Comparison of ENCODE assay signal across 9 cellular contexts in genomic region chr18:9615973-9616559, GRCh38. TPM values are rescaled to one million over a fixed set of nuclear protein-coding genes. Genes with fewer than 3 reads are reported as not detected.
DNase-seq lines count a peak whose midpoint lies in the region; ATAC-seq and TF ChIP-seq lines count a peak whose summit lies in the region.
"Had no signal": no experiment of that assay in that cellular context is flagged by ENCODE, and none has a peak within 500 bp of the region (broad histone marks: within the 10 kb centered on the region; RNA-seq: fewer than 3 reads in every experiment).

No MANE protein-coding gene starts in this region.

- no peaks in the 10 kb centered on the region for H3K27me3 Mint-ChIP-seq in Calu3 (ENCODE audit: unreplicated experiment)

- H3K4me3 ChIP-seq in Panc1 (ENCODE audit: low read depth in 2 of 2, low read length in 2 of 2) (no peak overlapping the region), esophagus muscularis mucosa (no peak overlapping the region)

- H3K4me3 Mint-ChIP-seq in Calu3 (ENCODE audit: low read depth, unreplicated experiment), result peak overlapping the region; percentile 99

- peaks cover 31% of the 10 kb centered on the region for H3K36me3 Mint-ChIP-seq in Calu3 (ENCODE audit: insufficient read depth, unreplicated experiment)

- no peak for TF ChIP-seq EP300 in esophagus muscularis mucosa (IDR thresholded peaks at IDR 0.05)

- peaks cover 47% of the 10 kb centered on the region for H3K4me1 Mint-ChIP-seq in Calu3 (ENCODE audit: low read depth, unreplicated experiment)

- BruUV-seq in Calu3 (replicated peaks; lab: Mats Ljungman, UMichigan) (no TSS peak), Panc1 (replicated peaks; lab: Mats Ljungman, UMichigan) (TSS peak; percentile 91)

- no peak for ATAC-seq in Panc1
- no peak for ATAC-seq in GM21825 (IDR thresholded peaks at IDR 0.05; ENCODE audit: unreplicated experiment)

- no peak for DNase-seq in Calu3
- DNase-seq in Panc1 (ENCODE audit: low read depth, low spot score), result no peak
- DNase-seq in esophagus muscularis mucosa (ENCODE audit: extremely low spot score), result no peak
- DNase-seq in pons (ENCODE audit: low spot score), result peak; percentile 43
- no peak for DNase-seq in ecto neural progenitor cell (ENCODE audit: low spot score)
- no peak for DNase-seq in NCI-H774 (lab: John Stamatoyannopoulos, UW)
- no peak for DNase-seq in ACHN
- DNase-seq: stimulated activated CD4-positive, alpha-beta T cell treated with anti-CD3 and anti-CD28 coated beads, Interleukin-12 subunit alpha, Interleukin-12 subunit beta, amount 100 ng/mL, for 4 hours had no signal

- H3K9me3 ChIP-seq in Panc1 (ENCODE audit: control insufficient read depth, insufficient read depth, low read depth, low read length), result no peaks in the 10 kb centered on the region
- no peaks in the 10 kb centered on the region for H3K9me3 ChIP-seq in esophagus muscularis mucosa

- H3K27ac ChIP-seq in Panc1 (ENCODE audit: low read length), result peak overlapping the region; percentile 95
- peak overlapping the region; percentile 97 to 99 (median 98) for H3K27ac ChIP-seq in esophagus muscularis mucosa (replicated peaks in 1 of 4)

- POLR2A ChIA-PET in Panc1 (lab: Charles Lee), result interaction anchor here (0.6 to 0.8 kb wide), 4 partner anchors 34 to 180 kb away, joined by 3 to 8 read pairs (median 4); no protein-coding TSS in a partner anchor

- TF ChIP-seq POLR2A in esophagus muscularis mucosa (IDR thresholded peaks at IDR 0.05; ENCODE audit: low read depth), result no peak

- WGBS in esophagus muscularis mucosa, result 87% methylated on average over 5 of the region's 5 CpGs

- H3K27ac Mint-ChIP-seq in Calu3 (ENCODE audit: unreplicated experiment), result peak overlapping the region; percentile 94

- in situ Hi-C loops in Panc1 (cut with HindIII; ENCODE audit: low pct_unique_long_range_greater_than_20kb, low sequenced_read_pairs), result no loop called here
- in situ Hi-C loops in ACHN (cut with HindIII; ENCODE audit: low pct_ligation_motif_present, low pct_unique_long_range_greater_than_20kb, low sequenced_read_pairs), result no loop called here

- intact Hi-C loops in Calu3 (cut with micrococcal nuclease; ENCODE audit: unreplicated experiment) (no loop called here), Panc1 (cut with micrococcal nuclease; ENCODE audit: unreplicated experiment) (no loop called here), esophagus muscularis mucosa (cut with DNase I) (loop anchor here (2.0 to 10.0 kb wide), 2 partner anchors 57 to 299 kb away; partner anchors contain the start of gene VAPA)

- TF ChIP-seq CTCF in Calu3 (IDR thresholded peaks at IDR 0.05; ENCODE audit: unreplicated experiment) (no peak), Panc1 (IDR thresholded peaks at IDR 0.05) (no peak), esophagus muscularis mucosa (IDR thresholded peaks at IDR 0.05) (no peak)

- CTCF ChIA-PET in Calu3 (lab: Charles Lee), result interaction anchor here (0.6 to 1.3 kb wide), 2 partner anchors 37 to 68 kb away, joined by 3 to 4 read pairs; no protein-coding TSS in a partner anchor
- CTCF ChIA-PET in Panc1 (lab: Charles Lee), result no interaction called here

- peaks cover 38% of the 10 kb centered on the region for H3K4me1 ChIP-seq in Panc1 (ENCODE audit: control insufficient read depth, insufficient read depth, low read length)
- H3K4me1 ChIP-seq in esophagus muscularis mucosa, result peaks cover 18 to 35% (median 33%) of the 10 kb centered on the region in 4 donors

- H3K27me3 ChIP-seq in Panc1 (ENCODE audit: control insufficient read depth, insufficient read depth, low read length) (no peaks in the 10 kb centered on the region), esophagus muscularis mucosa (no peaks in the 10 kb centered on the region)

- H3K36me3 ChIP-seq in Panc1 (ENCODE audit: control insufficient read depth, insufficient read depth, low read length) (peaks cover 4% of the 10 kb centered on the region; the same call in 1 of the 2 replicates), esophagus muscularis mucosa (peaks cover 0 to 9% (median 3%) of the 10 kb centered on the region in 4 donors)

- no peaks in the 10 kb centered on the region for H3K9me3 Mint-ChIP-seq in Calu3 (ENCODE audit: low read depth, unreplicated experiment)

RNA-seq across cellular contexts. Expression of gene PPP4R1, which starts 1.7 kb away (rescaled TPM):
- 110 and 115 TPM in 2 replicates for total RNA-seq in Calu3 (2022)
- total RNA-seq in Panc1 (2021; ENCODE audit: unreplicated experiment), result 80.6 TPM
- 41.3 TPM for polyA plus RNA-seq in Panc1 (2012; ENCODE audit: insufficient read length)
- 100 to 1,000 TPM in 1 of 4 donors, 10 to 100 TPM in 3; 74.6 to 129 (median 97.1) TPM for total RNA-seq in esophagus muscularis mucosa
